8 cellular contexts compared by ENCODE assay signal in the genomic region with DNA sequence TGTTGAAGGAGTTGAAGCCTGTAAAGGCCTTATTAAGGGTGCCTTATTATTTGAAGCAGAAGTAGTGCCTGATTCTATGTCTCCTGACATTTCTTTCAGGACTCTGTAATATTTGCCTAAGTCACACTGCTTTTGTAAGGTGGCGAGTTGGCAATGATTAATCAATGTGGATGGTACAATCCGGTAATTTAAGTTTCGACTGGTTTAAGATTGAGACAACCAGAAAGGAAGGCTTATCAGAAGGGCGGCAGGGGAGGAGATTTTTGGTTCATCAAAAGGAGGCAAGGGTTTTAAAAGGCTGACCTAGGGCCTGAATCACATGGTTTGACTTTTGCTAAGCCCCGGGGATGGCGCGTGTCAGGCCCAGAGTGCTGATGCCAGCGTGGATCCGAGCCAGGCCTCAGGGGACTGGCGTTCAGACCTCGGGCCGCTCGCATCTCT. TPM values are rescaled to one million over a fixed set of nuclear protein-coding genes. Genes with fewer than 3 reads are reported as not detected.
A peak's percentile ranks its signal among the peaks of the same experiment; 100 is the strongest.
DNase-seq lines count a peak whose midpoint lies in the region; ATAC-seq and TF ChIP-seq lines count a peak whose summit lies in the region.

No MANE protein-coding gene starts in this region.

- ATAC-seq in gastrocnemius medialis = no peak

- peak overlapping the region; percentile 84 for H3K9ac ChIP-seq in SK-N-MC (ENCODE audit: insufficient read length)

- H3K4me3 ChIP-seq in GM12875 (ENCODE audit: low read depth, low read length) (peak overlapping the region; percentile 90), SK-N-MC (peak overlapping the region; percentile 87), fibroblast of villous mesenchyme (ENCODE audit: low read depth, low read length) (peak overlapping the region; percentile 88), gastrocnemius medialis (peak overlapping the region; percentile 72 to 90 (median 82))

- no peaks in the 10 kb centered on the region for H3K27me3 ChIP-seq in gastrocnemius medialis

- no peak for TF ChIP-seq POLR2A in gastrocnemius medialis (IDR thresholded peaks at IDR 0.05)

- H3K36me3 ChIP-seq in SK-N-MC (ENCODE audit: insufficient read depth, low read length) (no peaks in the 10 kb centered on the region; the same call in 1 of the 2 replicates), gastrocnemius medialis (no peaks in the 10 kb centered on the region)

- H3K27ac ChIP-seq in SK-N-MC (no peak overlapping the region), gastrocnemius medialis (peak overlapping the region; percentile 91 to 98 (median 96))

- H3K9me3 ChIP-seq in SK-N-MC (ENCODE audit: low read depth, low read length) (no peaks in the 10 kb centered on the region), gastrocnemius medialis (no peaks in the 10 kb centered on the region)

- peaks cover 35 to 42% of the 10 kb centered on the region in 2 donors for H3K4me1 ChIP-seq in gastrocnemius medialis

- no peak for DNase-seq in SK-N-MC (ENCODE audit: low read depth, low spot score)
- no peak for DNase-seq in fibroblast of villous mesenchyme (ENCODE audit: low read depth)
- DNase-seq in gastrocnemius medialis = no peak
- DNase-seq in GM13976 (ENCODE audit: low spot score) = no peak
- no peak for DNase-seq in Kasumi-1 (lab: John Stamatoyannopoulos, UW)
- no peak for DNase-seq in globus pallidus (ENCODE audit: low spot score)
- no peak for DNase-seq in NOMO-1 treated with DMSO at 0.1 percent for 48 hours (lab: John Stamatoyannopoulos, UW; ENCODE audit: unreplicated experiment)

- TF ChIP-seq CTCF in GM12875 (IDR thresholded peaks at IDR 0.05; ENCODE audit: borderline replicate concordance, insufficient read depth, low read depth, low read length) = no peak
- TF ChIP-seq CTCF in fibroblast of villous mesenchyme (IDR thresholded peaks at IDR 0.05; ENCODE audit: insufficient read depth, low read depth, low read length) = no peak
- no peak for TF ChIP-seq CTCF in gastrocnemius medialis (IDR thresholded peaks at IDR 0.05 in 4 of 5, conservative IDR thresholded peaks at IDR 0.05 in 1 of 5)
- no peak for TF ChIP-seq CTCF in GM13976 (IDR thresholded peaks at IDR 0.05; ENCODE audit: borderline replicate concordance, control extremely low read depth, extremely low read depth, insufficient read depth, missing control alignments)

- in situ Hi-C loops in gastrocnemius medialis (cut with MboI; ENCODE audit: low sequenced_read_pairs in 4 of 4) = no loop called here
- in situ Hi-C loops in GM13976 (cut with MboI; ENCODE audit: low sequenced_read_pairs, unreplicated experiment) = no loop called here

- intact Hi-C loops in gastrocnemius medialis (cut with DNase I; ENCODE audit: low total_unique reads) = loop anchor here (2.0 to 5.0 kb wide), 5 partner anchors 61 to 735 kb away; partner anchors contain the start of genes EIF2A, PFN2, SERP1 and WWTR1

RNA-seq across cellular contexts. Expression of gene RNF13, which starts 0.8 kb away (rescaled TPM):
- total RNA-seq in fibroblast of villous mesenchyme = 48.3 and 77.3 TPM in 2 replicates
- total RNA-seq in gastrocnemius medialis = 10 to 100 TPM; 48.3 to 63.6 (median 56.9) TPM

RNA-seq across cellular contexts. Expression of gene ANKUB1, which starts 19.8 kb away (rescaled TPM):
- total RNA-seq in fibroblast of villous mesenchyme (not detected in 2 replicates), gastrocnemius medialis (not detected)

RNA-seq across cellular contexts. Expression of gene COMMD2, which starts 59.9 kb away (rescaled TPM):
- total RNA-seq in fibroblast of villous mesenchyme = 28.3 and 34.5 TPM in 2 replicates
- 10 to 100 TPM in 1 of 4 donors, 1 to 10 TPM in 3; 7.9 to 10.0 (median 8.6) TPM for total RNA-seq in gastrocnemius medialis
